Comparison of ENCODE assay signal across 17 cellular contexts in genomic region chr3:2950159-2950558, GRCh38.
DNase-seq lines count a peak whose midpoint lies in the region; ATAC-seq lines count a peak whose summit lies in the region.
"Had no signal": no experiment of that assay in that cellular context is flagged by ENCODE, and none has a peak within 500 bp of the region (broad histone marks: within the 10 kb centered on the region; RNA-seq: fewer than 3 reads in every experiment).

No MANE protein-coding gene starts in this region.

- DNase-seq in COLO668 (lab: John Stamatoyannopoulos, UW; ENCODE audit: unreplicated experiment) (peak; percentile 1), astrocyte of the hippocampus (ENCODE audit: low read depth, low spot score) (peak; percentile 3), kidney tubule cell (ENCODE audit: low spot score) (peak; percentile 55), amygdala (lab: John Stamatoyannopoulos, UW) (no peak), SK-N-DZ (ENCODE audit: low spot score) (no peak), NCI-H446 (lab: John Stamatoyannopoulos, UW) (no peak)
- DNase-seq: DMS 273 treated with DMSO at 0.1 percent for 48 hours; NCI-H1048; NCI-H1436 treated with DMSO at 0.1 percent for 48 hours; NCI-H2081 treated with DMSO at 0.1 percent for 48 hours; NCI-H226; NCI-H526; NK-92 treated with Interleukin-12 subunit alpha and Interleukin-12 subunit beta, amount 100 ng/mL, for 24 hours; SJCRH30 had no signal

- peak; percentile 42 for ATAC-seq in GM18858 (IDR thresholded peaks at IDR 0.05; ENCODE audit: unreplicated experiment)
- ATAC-seq: GM23338, HepG2 had no signal

Comparison
In these comparisons a context has a peak if more than half of its experiments do, and no peak if none do; other contexts are left out.
1. DNase-seq: peak in COLO668 (single experiment), astrocyte of the hippocampus (single experiment) and kidney tubule cell (single experiment); none in amygdala (0 of 56), SK-N-DZ (single experiment) and NCI-H446 (0 of 2).